Comparison of ENCODE assay signal across 19 cellular contexts in genomic region chr7:111056371-111056770, GRCh38. TPM values are rescaled to one million over a fixed set of nuclear protein-coding genes. Genes with fewer than 3 reads are reported as not detected.
A peak's percentile ranks its signal among the peaks of the same experiment; 100 is the strongest.
DNase-seq lines count a peak whose midpoint lies in the region; ATAC-seq, FAIRE-seq and TF ChIP-seq lines count a peak whose summit lies in the region.
"Had no signal": no experiment of that assay in that cellular context is flagged by ENCODE, and none has a peak within 500 bp of the region (broad histone marks: within the 10 kb centered on the region; RNA-seq: fewer than 3 reads in every experiment).

No MANE protein-coding gene starts in this region.

- H4K20me1 ChIP-seq in HepG2 (ENCODE audit: insufficient read depth, low read length) (no peaks in the 10 kb centered on the region), GM12878 (ENCODE audit: control insufficient read depth, insufficient read depth) (no peaks in the 10 kb centered on the region)
- H4K20me1 ChIP-seq: BLaER1 treated with 17β-estradiol and CSF1 and Interleukin-3, amounts not matched to agents 10 nM and 100 nM had no signal

- no peaks in the 10 kb centered on the region for H3K36me3 Mint-ChIP-seq in nephron progenitor cell (ENCODE audit: low read depth)
- H3K36me3 Mint-ChIP-seq: CD8-positive, alpha-beta T cell had no signal

- H3K27me3 Mint-ChIP-seq in nephron progenitor cell (ENCODE audit: low read depth, poor library complexity) = no peaks in the 10 kb centered on the region
- H3K27me3 Mint-ChIP-seq: B cell; CD4-positive, alpha-beta T cell had no signal

- H3K27me3 ChIP-seq in HepG2 (ENCODE audit: control insufficient read depth in 1 of 2, insufficient read depth in 2 of 2, low read length in 2 of 2) = no peaks in the 10 kb centered on the region
- H3K27me3 ChIP-seq in right lobe of liver = no peaks in the 10 kb centered on the region
- H3K27me3 ChIP-seq in GM12878 (replicated peaks in 1 of 2; ENCODE audit: control insufficient read depth in 2 of 2, insufficient read depth in 2 of 2, low read length in 1 of 2) = no peaks in the 10 kb centered on the region
- H3K27me3 ChIP-seq: BLaER1 treated with 17β-estradiol and CSF1 and Interleukin-3, amounts not matched to agents 10 nM and 100 nM had no signal

- H2AFZ ChIP-seq in HepG2 (ENCODE audit: low read length) = no peak overlapping the region
- H2AFZ ChIP-seq in GM12878 (ENCODE audit: control insufficient read depth, low read depth, low read length) = no peak overlapping the region

- POLR2A ChIA-PET in HepG2 (lab: Yijun Ruan, JAX) = no interaction called here
- POLR2A ChIA-PET in GM12878 (lab: Charles Lee) = no interaction called here

- intact Hi-C loops in HepG2 (cut with micrococcal nuclease; ENCODE audit: unreplicated experiment) (no loop called here), right lobe of liver (cut with DNase I) (no loop called here), GM12878 (cut with micrococcal nuclease; ENCODE audit: unreplicated experiment) (no loop called here)

- no peak for TF ChIP-seq RAD21 in HepG2 (CRISPR knock-in tag; IDR thresholded peaks at IDR 0.05)
- no peak for TF ChIP-seq RAD21 in GM12878 (IDR thresholded peaks at IDR 0.05; ENCODE audit: insufficient read depth, low read depth, low read length)

- no peaks in the 10 kb centered on the region for H3K9me3 ChIP-seq in HepG2 (ENCODE audit: low read length)
- H3K9me3 ChIP-seq in right lobe of liver = no peaks in the 10 kb centered on the region
- no peaks in the 10 kb centered on the region; the same call in 2 of the 3 replicates for H3K9me3 ChIP-seq in GM12878 (replicated peaks; ENCODE audit: control insufficient read depth, insufficient read depth, low read length)
- H3K9me3 ChIP-seq: BLaER1 treated with 17β-estradiol and CSF1 and Interleukin-3, amounts not matched to agents 10 nM and 100 nM; Caco-2 had no signal

- H3K36me3 ChIP-seq in HepG2 (replicated peaks in 1 of 2; ENCODE audit: control insufficient read depth in 1 of 2, insufficient read depth in 2 of 2, low read length in 2 of 2) = no peaks in the 10 kb centered on the region
- no peaks in the 10 kb centered on the region for H3K36me3 ChIP-seq in right lobe of liver
- H3K36me3 ChIP-seq in GM12878 (ENCODE audit: control insufficient read depth in 2 of 2, insufficient read depth in 2 of 2, low read length in 1 of 2) = no peaks in the 10 kb centered on the region
- H3K36me3 ChIP-seq: BLaER1 treated with 17β-estradiol and CSF1 and Interleukin-3, amounts not matched to agents 10 nM and 100 nM had no signal

- DNase-seq in HepG2 (ENCODE audit: low spot score) (no peak), right lobe of liver (no peak), GM12892 (ENCODE audit: insufficient read length) (no peak), GM12878 (ENCODE audit: low read depth, low spot score) (no peak), nephron progenitor cell (no peak), NCI-H82 (lab: John Stamatoyannopoulos, UW) (no peak)
- no peak for DNase-seq in activated naive CD4-positive, alpha-beta T cell treated with anti-CD3 and anti-CD28 coated beads, Interleukin-2, amount 50 U/mL, for 16 hours
- DNase-seq: 8988T; AML-193; Caco-2; Calu3; CD4-positive, alpha-beta T cell; CD8-positive, alpha-beta T cell; DMS79 treated with DMSO at 0.1 percent for 48 hours; GF-D8 had no signal

- no peaks in the 10 kb centered on the region for H3K4me1 Mint-ChIP-seq in nephron progenitor cell
- H3K4me1 Mint-ChIP-seq: B cell had no signal

- no peak overlapping the region for H3K4me3 ChIP-seq in HepG2 (replicated peaks in 1 of 3; ENCODE audit: insufficient read depth in 1 of 3, low read depth in 2 of 3, low read length in 3 of 3)
- no peak overlapping the region for H3K4me3 ChIP-seq in right lobe of liver
- H3K4me3 ChIP-seq in GM12878 = no peak overlapping the region
- H3K4me3 ChIP-seq: BLaER1 treated with 17β-estradiol and CSF1 and Interleukin-3, amounts not matched to agents 10 nM and 100 nM had no signal

- H3K4me2 ChIP-seq in HepG2 (ENCODE audit: low read depth, low read length) (no peak overlapping the region), GM12878 (ENCODE audit: control insufficient read depth, insufficient read depth) (no peak overlapping the region)
- H3K4me2 ChIP-seq: BLaER1 treated with 17β-estradiol and CSF1 and Interleukin-3, amounts not matched to agents 10 nM and 100 nM had no signal

- SMC1A ChIA-PET in GM12878 (lab: Charles Lee; ENCODE audit: uncharacterized antibody, unreplicated experiment) = no interaction called here

- no peak overlapping the region for H3K27ac Mint-ChIP-seq in nephron progenitor cell
- H3K27ac Mint-ChIP-seq: B cell; CD4-positive, alpha-beta T cell; CD8-positive, alpha-beta T cell had no signal

- BruUV-seq in HepG2 (replicated peaks; lab: Mats Ljungman, UMichigan) (no TSS peak), GM12878 (replicated peaks; lab: Mats Ljungman, UMichigan) (no TSS peak)

- TF ChIP-seq CTCF in HepG2 (CRISPR knock-in tag; IDR thresholded peaks at IDR 0.05) (no peak), right lobe of liver (IDR thresholded peaks at IDR 0.05) (no peak), GM12878 (IDR thresholded peaks at IDR 0.05 in 2 of 3, conservative IDR thresholded peaks at IDR 0.05 in 1 of 3; ENCODE audit: control insufficient read depth in 2 of 3, extremely low read depth in 1 of 3, insufficient read depth in 1 of 3, low read depth in 3 of 3, low read length in 3 of 3) (no peak), nephron progenitor cell (IDR thresholded peaks at IDR 0.05) (no peak)

- no peak overlapping the region for H3K4me3 Mint-ChIP-seq in nephron progenitor cell
- H3K4me3 Mint-ChIP-seq: B cell; CD4-positive, alpha-beta T cell; CD8-positive, alpha-beta T cell had no signal

- 43% methylated on average over 2 of the region's 2 CpGs for WGBS in HepG2 (ENCODE audit: low lambda C conversion rate)
- 41% methylated on average over 2 of the region's 2 CpGs for WGBS in right lobe of liver (ENCODE audit: insufficient coverage, low coverage, low lambda C conversion rate, missing lambda C conversion rate)
- 48% methylated on average over 2 of the region's 2 CpGs for WGBS in GM12878 (ENCODE audit: insufficient coverage, insufficient replicate concordance, low lambda C conversion rate, missing lambda C conversion rate)

- RAD21 ChIA-PET in GM12878 (lab: Charles Lee; ENCODE audit: unreplicated experiment) = no interaction called here

- no peaks in the 10 kb centered on the region for H3K4me1 ChIP-seq in HepG2 (ENCODE audit: insufficient read depth, low read length)
- no peaks in the 10 kb centered on the region for H3K4me1 ChIP-seq in right lobe of liver
- no peaks in the 10 kb centered on the region for H3K4me1 ChIP-seq in GM12878 (ENCODE audit: control insufficient read depth, insufficient read depth, low read length)
- H3K4me1 ChIP-seq: BLaER1 treated with 17β-estradiol and CSF1 and Interleukin-3, amounts not matched to agents 10 nM and 100 nM; Caco-2 had no signal

- in situ Hi-C loops in HepG2 (cut with HindIII; ENCODE audit: extremely low pct_ligation_motif_present, low pct_unique_long_range_greater_than_20kb) = no loop called here
- in situ Hi-C loops in GM12878 (cut with MboI) = no loop called here

- no peak for FAIRE-seq in HepG2 (lab: Jason Lieb, UNC)
- FAIRE-seq in GM12892 (lab: Jason Lieb, UNC) = peak; percentile 38
- FAIRE-seq in GM12878 (lab: Jason Lieb, UNC) = peak; percentile 44
- FAIRE-seq: D721Med had no signal

- H3K9ac ChIP-seq in HepG2 (ENCODE audit: insufficient read depth, low read depth, low read length) (no peak overlapping the region), GM12878 (ENCODE audit: control insufficient read depth, insufficient read depth, low read length) (no peak overlapping the region)
- H3K9ac ChIP-seq: BLaER1 treated with 17β-estradiol and CSF1 and Interleukin-3, amounts not matched to agents 10 nM and 100 nM had no signal

- TF ChIP-seq EP300 in HepG2 (IDR thresholded peaks at IDR 0.05; ENCODE audit: low read depth in 2 of 2, low read length in 2 of 2) (no peak), HepG2 (CRISPR knock-in tag; IDR thresholded peaks at IDR 0.05; ENCODE audit: borderline replicate concordance) (no peak), GM12878 (IDR thresholded peaks at IDR 0.05; ENCODE audit: borderline replicate concordance in 1 of 2, control insufficient read depth in 1 of 2, low read depth in 2 of 2, low read length in 2 of 2) (no peak)

- H3K27ac ChIP-seq in HepG2 (ENCODE audit: extremely low read length, insufficient read depth, low read length) (no peak overlapping the region), right lobe of liver (no peak overlapping the region), GM12878 (ENCODE audit: control insufficient read depth, insufficient read depth) (no peak overlapping the region)
- H3K27ac ChIP-seq: BLaER1 treated with 17β-estradiol and CSF1 and Interleukin-3, amounts not matched to agents 10 nM and 100 nM; C4-2B had no signal

- TF ChIP-seq POLR2A in HepG2 (IDR thresholded peaks at IDR 0.05; ENCODE audit: insufficient read depth in 1 of 2, low read depth in 2 of 2, low read length in 2 of 2) = no peak
- no peak for TF ChIP-seq POLR2A in right lobe of liver (IDR thresholded peaks at IDR 0.05)
- TF ChIP-seq POLR2A in GM12892 (IDR thresholded peaks at IDR 0.05; ENCODE audit: low read depth, low read length) = no peak
- TF ChIP-seq POLR2A in GM12878 (IDR thresholded peaks at IDR 0.05; ENCODE audit: low read depth, low read length) = no peak

- no peaks in the 10 kb centered on the region for H3K79me2 ChIP-seq in HepG2 (ENCODE audit: insufficient read depth, low read length)
- no peaks in the 10 kb centered on the region for H3K79me2 ChIP-seq in GM12878 (ENCODE audit: control insufficient read depth, insufficient read depth, low read length)

- CTCF ChIA-PET in HepG2 (lab: Yijun Ruan, JAX; ENCODE audit: low intra/inter-chr PET ratio, low total read pairs) = no interaction called here
- CTCF ChIA-PET in GM12878 (lab: Yijun Ruan, JAX) = no interaction called here

- ATAC-seq in HepG2 = no peak
- no peak for ATAC-seq in right lobe of liver
- no peak for ATAC-seq in GM12878
- ATAC-seq: CD8-positive, alpha-beta T cell had no signal

- H3K9me3 Mint-ChIP-seq in nephron progenitor cell = peaks cover 6% of the 10 kb centered on the region
- H3K9me3 Mint-ChIP-seq: CD4-positive, alpha-beta T cell; CD8-positive, alpha-beta T cell had no signal

RNA-seq across cellular contexts. Expression of gene LRRN3, which starts 34.6 kb away (rescaled TPM):
- total RNA-seq in HepG2 (2016; rRNA removed; fragmentation: Illumina TruSeq; extraction: Trizol) = 0.07 TPM in 1 of 2 replicates, not detected in the other
- not detected in 2 replicates for total RNA-seq in HepG2 (2016; cell fraction: cytosol; rRNA removed; fragmentation: Illumina TruSeq; extraction: Trizol; ENCODE audit: low read depth)
- total RNA-seq in HepG2 (2016; cell fraction: insoluble cytoplasmic fraction; rRNA removed; fragmentation: Illumina TruSeq; extraction: Trizol) = not detected in 2 replicates
- not detected in 2 replicates for total RNA-seq in HepG2 (2016; cell fraction: membrane; rRNA removed; fragmentation: Illumina TruSeq; extraction: Trizol)
- total RNA-seq in HepG2 (2016; cell fraction: nucleus; rRNA removed; fragmentation: Illumina TruSeq; extraction: Trizol) = not detected in 2 replicates
- polyA plus RNA-seq in HepG2 (2011; rRNA removed) = not detected in 2 replicates
- not detected in 2 replicates for polyA plus RNA-seq in HepG2 (2011; cell fraction: cytosol; rRNA removed)
- polyA plus RNA-seq in HepG2 (2011; cell fraction: nucleus; rRNA removed) = not detected in 2 replicates
- polyA plus RNA-seq in HepG2 (2012) = not detected in 2 replicates
- polyA plus RNA-seq in HepG2 (2016; cell fraction: cytosol; fragmentation: Illumina TruSeq; extraction: Trizol; ENCODE audit: low read depth) = not detected in 2 replicates
- polyA plus RNA-seq in HepG2 (2016; cell fraction: insoluble cytoplasmic fraction; fragmentation: Illumina TruSeq; extraction: Trizol; ENCODE audit: low read depth) = not detected in 2 replicates
- not detected in 2 replicates for polyA plus RNA-seq in HepG2 (2016; cell fraction: membrane; fragmentation: Illumina TruSeq; extraction: Trizol; ENCODE audit: low read depth)
- not detected in 2 replicates for polyA plus RNA-seq in HepG2 (2016; cell fraction: nucleus; fragmentation: Illumina TruSeq; extraction: Trizol; ENCODE audit: insufficient read depth, low read depth)
- polyA minus RNA-seq in HepG2 (2011; rRNA and poly(A)+ RNA removed; ENCODE audit: low replicate concordance) = not detected in 2 replicates
- not detected in 2 replicates for polyA minus RNA-seq in HepG2 (2011; cell fraction: cytosol; rRNA and poly(A)+ RNA removed)
- 0.26 TPM in 1 of 2 replicates, not detected in the other for polyA minus RNA-seq in HepG2 (2011; cell fraction: nucleus; rRNA and poly(A)+ RNA removed)
- under 1 TPM in 4 of 6 experiments, not detected in 2; 0.19 to 0.31 (median 0.22) TPM for total RNA-seq in right lobe of liver
- 0.13 TPM for polyA plus RNA-seq in GM12892 (2012; ENCODE audit: missing spikeins)
- not detected in 2 replicates for total RNA-seq in GM12878 (2013; cell fraction: nucleolus; rRNA removed)
- total RNA-seq in GM12878 (2014; rRNA removed) = 0.11 TPM in 2 replicates
- total RNA-seq in GM12878 (2014; rRNA removed; fragmentation: Illumina TruSeq; extraction: Trizol) = 0.04 and 0.05 TPM in 2 replicates
- total RNA-seq in GM12878 (2021) = 0.08 and 0.18 TPM in 2 replicates
- 0.07 TPM for polyA plus RNA-seq in GM12878 (2011; ENCODE audit: low read depth)
- polyA plus RNA-seq in GM12878 (2011; rRNA removed) = not detected in 2 replicates
- polyA plus RNA-seq in GM12878 (2011; cell fraction: cytosol; rRNA removed) = not detected in 2 replicates
- not detected in 2 replicates for polyA plus RNA-seq in GM12878 (2011; cell fraction: nucleus; rRNA removed)
- 0.05 and 0.06 TPM in 2 replicates for polyA plus RNA-seq in GM12878 (2012)
- 0.06 TPM in 1 of 2 replicates, not detected in the other for polyA plus RNA-seq in GM12878 (2014; fragmentation: Illumina TruSeq; extraction: Trizol)
- polyA plus RNA-seq in GM12878 (2014; fragmentation: Nextera tagmentation; extraction: Ambion mirVana) = under 1 TPM; 0.02 to 0.16 TPM
- polyA plus RNA-seq in GM12878 (2014; rRNA removed) = 0.03 TPM in 1 of 2 replicates, not detected in the other
- polyA plus RNA-seq in GM12878 (2016; fragmentation: Nextera tagmentation; extraction: Ambion mirVana) = under 1 TPM in 1 of 2 experiments, not detected in 1; 0.24 TPM
- not detected in 2 replicates for polyA minus RNA-seq in GM12878 (2011; rRNA and poly(A)+ RNA removed)
- polyA minus RNA-seq in GM12878 (2011; cell fraction: cytosol; rRNA and poly(A)+ RNA removed) = not detected in 2 replicates
- not detected in 2 replicates for polyA minus RNA-seq in GM12878 (2011; cell fraction: nucleus; rRNA and poly(A)+ RNA removed)
- total RNA-seq: Calu3 had no signal
